1 cellular context compared by ENCODE assay signal in genomic region chr10:72796042-72796441, GRCh38.
TF ChIP-seq lines count a peak whose summit lies in the region.

No MANE protein-coding gene starts in this region.

TF ChIP-seq in GM23338, 12 proteins besides CTCF, POLR2A, EP300 and RAD21 (continued from another document):
- TF ChIP-seq REST (IDR thresholded peaks at IDR 0.05; ENCODE audit: unreplicated experiment) (no peak), EZH2 (IDR thresholded peaks at IDR 0.05; ENCODE audit: low read depth, unreplicated experiment) (no peak), NANOG (IDR thresholded peaks at IDR 0.05; ENCODE audit: borderline replicate concordance) (no peak)
